In genomic region chr4:185512516-185512915, GRCh38 we compare ENCODE assay signal across 17 cellular contexts. TPM values are rescaled to one million over a fixed set of nuclear protein-coding genes. Genes with fewer than 3 reads are reported as not detected.
DNase-seq lines count a peak whose midpoint lies in the region; ATAC-seq and TF ChIP-seq lines count a peak whose summit lies in the region.
"Had no signal": no experiment of that assay in that cellular context is flagged by ENCODE, and none has a peak within 500 bp of the region (broad histone marks: within the 10 kb centered on the region; RNA-seq: fewer than 3 reads in every experiment).

No MANE protein-coding gene starts in this region.

- DNase-seq in AG20443 (ENCODE audit: low spot score) (peak; percentile 29), RKO (ENCODE audit: low spot score) (peak; percentile 36), esophagus muscularis mucosa (ENCODE audit: extremely low spot score) (no peak), occipital lobe (lab: John Stamatoyannopoulos, UW) (no peak), T-helper 9 cell (no peak), body of pancreas (no peak)
- DNase-seq: activated CD4-positive, alpha-beta T cell treated with anti-CD3 and anti-CD28 coated beads for 36 hours; BE2C; DMS79; Kasumi-1; NCI-H187 treated with DMSO at 0.1 percent for 48 hours; small intestine; stimulated activated naive CD8-positive, alpha-beta T cell treated with anti-CD3 and anti-CD28 coated beads, Interleukin-15, amount 100 ng/mL, for 72 hours had no signal

- TF ChIP-seq EP300 in esophagus muscularis mucosa (IDR thresholded peaks at IDR 0.05) = no peak

- H3K36me3 ChIP-seq in esophagus muscularis mucosa (peaks cover 0 to 41% (median 35%) of the 10 kb centered on the region in 4 donors), rectal smooth muscle tissue (ENCODE audit: control insufficient read depth, insufficient read depth, low read length) (peaks cover 10% of the 10 kb centered on the region), body of pancreas (replicated peaks in 1 of 2; ENCODE audit: insufficient read depth in 1 of 2, low read depth in 2 of 2) (no peaks in the 10 kb centered on the region)
- H3K36me3 ChIP-seq: BE2C had no signal

- TF ChIP-seq CTCF in esophagus muscularis mucosa (IDR thresholded peaks at IDR 0.05) (no peak), body of pancreas (IDR thresholded peaks at IDR 0.05) (no peak)

- no peak overlapping the region for H3K4me3 ChIP-seq in esophagus muscularis mucosa
- H3K4me3 ChIP-seq in rectal smooth muscle tissue (ENCODE audit: low read length) = no peak overlapping the region
- H3K4me3 ChIP-seq in body of pancreas = no peak overlapping the region

- ATAC-seq in HG02763 (IDR thresholded peaks at IDR 0.05; ENCODE audit: unreplicated experiment) (no peak), body of pancreas (no peak)
- ATAC-seq: activated CD4-positive, alpha-beta T cell treated with anti-CD3 and anti-CD28 coated beads for 36 hours; activated naive CD4-positive, alpha-beta T cell treated with anti-CD3 and anti-CD28 coated beads, Interleukin-2, amount 50 U/mL, for 72 hours; stimulated activated naive CD8-positive, alpha-beta T cell treated with anti-CD3 and anti-CD28 coated beads, Interleukin-15, amount 100 ng/mL, for 72 hours had no signal

- 38% methylated on average over 3 of the region's 3 CpGs for WGBS in esophagus muscularis mucosa
- 88 to 89% methylated on average over 3 of the region's 3 CpGs for WGBS in body of pancreas, 2 donors

- TF ChIP-seq POLR2A in esophagus muscularis mucosa (IDR thresholded peaks at IDR 0.05; ENCODE audit: low read depth) (no peak), body of pancreas (IDR thresholded peaks at IDR 0.05) (no peak)

- H3K27ac ChIP-seq in esophagus muscularis mucosa (replicated peaks in 1 of 4) = peak overlapping the region; percentile 61 to 83 (median 74)
- peak overlapping the region; percentile 8 for H3K27ac ChIP-seq in rectal smooth muscle tissue (ENCODE audit: low read depth, low read length)
- no peak overlapping the region for H3K27ac ChIP-seq in body of pancreas

- no peaks in the 10 kb centered on the region for H3K27me3 ChIP-seq in esophagus muscularis mucosa
- no peaks in the 10 kb centered on the region for H3K27me3 ChIP-seq in rectal smooth muscle tissue (ENCODE audit: control insufficient read depth, insufficient read depth, low read length)
- no peaks in the 10 kb centered on the region for H3K27me3 ChIP-seq in body of pancreas
- H3K27me3 ChIP-seq: BE2C had no signal

- intact Hi-C loops in esophagus muscularis mucosa (cut with DNase I) (no loop called here), body of pancreas (cut with DNase I) (no loop called here)

- H3K9ac ChIP-seq in rectal smooth muscle tissue (ENCODE audit: low read length) = no peak overlapping the region

- H3K4me1 ChIP-seq in esophagus muscularis mucosa (peaks cover 20 to 76% (median 55%) of the 10 kb centered on the region in 4 donors), rectal smooth muscle tissue (ENCODE audit: control insufficient read depth, insufficient read depth, low read length) (no peaks in the 10 kb centered on the region), body of pancreas (peaks cover 22% of the 10 kb centered on the region)
- H3K4me1 ChIP-seq: BE2C had no signal

- H3K9me3 ChIP-seq in esophagus muscularis mucosa = no peaks in the 10 kb centered on the region
- H3K9me3 ChIP-seq in body of pancreas = no peaks in the 10 kb centered on the region
- H3K9me3 ChIP-seq: BE2C had no signal

RNA-seq across cellular contexts. Expression of gene PDLIM3, which starts 22.8 kb away (rescaled TPM):
- total RNA-seq in esophagus muscularis mucosa (1,000 to 10,000 TPM; 1,279 to 2,098 (median 1,627) TPM), occipital lobe (18.2 TPM), body of pancreas (10 to 100 TPM; 22.1 to 40.2 TPM)
- total RNA-seq: activated CD4-positive, alpha-beta T cell treated with anti-CD3 and anti-CD28 coated beads for 36 hours; T-helper 1 cell treated with Interleukin-12 subunit alpha and Interleukin-12 subunit beta and Interleukin-4 antibody, amounts not matched to agents 30 ng/mL and 1 ng/mL, for 36 hours had no signal

RNA-seq across cellular contexts. Expression of gene CCDC110, which starts 41.0 kb away (rescaled TPM):
- 1 to 10 TPM; 2.9 to 6.3 (median 4.4) TPM for total RNA-seq in esophagus muscularis mucosa
- total RNA-seq in occipital lobe = 1.7 TPM
- 10 to 100 TPM; 15.3 to 20.1 TPM for total RNA-seq in body of pancreas
- total RNA-seq: T-helper 1 cell treated with Interleukin-12 subunit alpha and Interleukin-12 subunit beta and Interleukin-4 antibody, amounts not matched to agents 30 ng/mL and 1 ng/mL, for 36 hours had no signal

Comparison
In these comparisons a context has a peak if more than half of its experiments do, and no peak if none do; other contexts are left out.
1. DNase-seq: peak in AG20443 (single experiment) and RKO (single experiment); none in esophagus muscularis mucosa (single experiment), occipital lobe (single experiment), T-helper 9 cell (single experiment) and body of pancreas (0 of 4).
2. H3K27ac ChIP-seq: peak in esophagus muscularis mucosa (4 of 4) and rectal smooth muscle tissue (single experiment); none in body of pancreas (0 of 4).
3. RNA of gene PDLIM3, which starts 22.8 kb away (total RNA-seq): 1,279 to 2,098 TPM in esophagus muscularis mucosa; 22.1 to 40.2 TPM in body of pancreas and 18.2 TPM in occipital lobe (single experiment); every median in the first group is over 10 times any median in the second.